Comparison of ENCODE assay signal across 3 cellular contexts in the genomic region with DNA sequence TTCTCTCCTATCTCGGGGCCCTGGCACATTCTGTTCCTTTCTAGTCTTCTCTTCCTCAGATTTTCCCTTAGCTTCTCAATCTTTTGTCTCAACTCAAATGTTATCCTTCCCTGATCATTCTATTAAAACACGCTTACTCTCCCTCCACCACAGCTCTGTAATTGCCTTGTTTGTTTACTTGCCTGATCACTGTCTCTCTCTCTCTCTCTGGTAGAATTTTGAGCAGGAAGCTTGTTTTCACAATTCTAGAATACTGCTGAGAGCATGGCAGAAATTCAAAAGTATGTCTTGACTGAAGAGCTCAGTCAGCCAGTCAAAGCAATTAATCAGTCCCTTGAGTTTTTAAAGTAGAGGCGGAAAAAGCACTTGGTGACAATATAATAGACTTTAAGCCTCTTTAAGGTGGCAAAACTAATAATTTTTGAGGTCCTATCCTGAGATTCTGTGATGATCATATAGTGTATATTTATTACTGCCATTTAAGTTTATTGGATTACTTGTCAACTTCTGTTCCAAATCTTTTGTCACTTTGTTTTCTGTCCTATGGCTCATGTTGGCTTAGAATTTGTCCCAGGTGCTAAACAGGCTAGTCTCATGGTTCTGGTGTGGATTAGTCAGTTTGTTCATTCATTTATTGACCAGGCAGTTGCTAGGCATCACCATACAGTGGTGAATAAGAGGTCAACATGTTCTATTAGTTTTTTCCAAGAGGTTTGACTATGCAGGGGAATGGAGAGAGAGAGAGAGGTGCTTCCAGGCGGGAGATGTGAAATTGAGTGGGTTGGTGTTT.
TF ChIP-seq lines count a peak whose summit lies in the region.

No MANE protein-coding gene starts in this region.

TF ChIP-seq in IMR-90, 13 proteins besides CTCF, POLR2A, EP300 and RAD21:
- TF ChIP-seq NFE2L2 (IDR thresholded peaks at IDR 0.05; ENCODE audit: low read depth, low read length) (no peak), MXI1 (IDR thresholded peaks at IDR 0.05; ENCODE audit: borderline replicate concordance, low read depth, low read length) (no peak), CHD1 (IDR thresholded peaks at IDR 0.05; ENCODE audit: low read depth, low read length) (no peak), RCOR1 (IDR thresholded peaks at IDR 0.05; ENCODE audit: insufficient replicate concordance, low read length) (no peak), FOS (IDR thresholded peaks at IDR 0.05; ENCODE audit: low read depth, low read length) (no peak), MAZ (IDR thresholded peaks at IDR 0.05; ENCODE audit: borderline replicate concordance, low read depth, low read length) (no peak), MAFK (IDR thresholded peaks at IDR 0.05; ENCODE audit: low read depth, low read length) (no peak)

TF ChIP-seq in GM12878, 131 proteins besides CTCF, POLR2A, EP300 and RAD21:
- TF ChIP-seq IKZF2 (IDR thresholded peaks at IDR 0.05) (no peak), TARDBP (IDR thresholded peaks at IDR 0.05; ENCODE audit: borderline replicate concordance) (no peak), BCL11A (IDR thresholded peaks at IDR 0.05; ENCODE audit: low read depth, low read length) (no peak), SIN3A (IDR thresholded peaks at IDR 0.05; ENCODE audit: low read depth, low read length) (no peak), POLR2AphosphoS2 (IDR thresholded peaks at IDR 0.05; ENCODE audit: low read depth, low read length) (no peak), GABPA (IDR thresholded peaks at IDR 0.05; ENCODE audit: low read depth) (no peak), GATAD2B (conservative IDR thresholded peaks at IDR 0.05; ENCODE audit: low read depth) (no peak), ZNF207 (IDR thresholded peaks at IDR 0.05; ENCODE audit: borderline replicate concordance) (no peak)
- TF ChIP-seq, protein P1, sequence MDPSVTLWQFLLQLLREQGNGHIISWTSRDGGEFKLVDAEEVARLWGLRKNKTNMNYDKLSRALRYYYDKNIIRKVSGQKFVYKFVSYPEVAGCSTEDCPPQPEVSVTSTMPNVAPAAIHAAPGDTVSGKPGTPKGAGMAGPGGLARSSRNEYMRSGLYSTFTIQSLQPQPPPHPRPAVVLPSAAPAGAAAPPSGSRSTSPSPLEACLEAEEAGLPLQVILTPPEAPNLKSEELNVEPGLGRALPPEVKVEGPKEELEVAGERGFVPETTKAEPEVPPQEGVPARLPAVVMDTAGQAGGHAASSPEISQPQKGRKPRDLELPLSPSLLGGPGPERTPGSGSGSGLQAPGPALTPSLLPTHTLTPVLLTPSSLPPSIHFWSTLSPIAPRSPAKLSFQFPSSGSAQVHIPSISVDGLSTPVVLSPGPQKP (IDR thresholded peaks at IDR 0.05; ENCODE audit: low read depth, low read length), result no peak
- TF ChIP-seq, protein P2, sequence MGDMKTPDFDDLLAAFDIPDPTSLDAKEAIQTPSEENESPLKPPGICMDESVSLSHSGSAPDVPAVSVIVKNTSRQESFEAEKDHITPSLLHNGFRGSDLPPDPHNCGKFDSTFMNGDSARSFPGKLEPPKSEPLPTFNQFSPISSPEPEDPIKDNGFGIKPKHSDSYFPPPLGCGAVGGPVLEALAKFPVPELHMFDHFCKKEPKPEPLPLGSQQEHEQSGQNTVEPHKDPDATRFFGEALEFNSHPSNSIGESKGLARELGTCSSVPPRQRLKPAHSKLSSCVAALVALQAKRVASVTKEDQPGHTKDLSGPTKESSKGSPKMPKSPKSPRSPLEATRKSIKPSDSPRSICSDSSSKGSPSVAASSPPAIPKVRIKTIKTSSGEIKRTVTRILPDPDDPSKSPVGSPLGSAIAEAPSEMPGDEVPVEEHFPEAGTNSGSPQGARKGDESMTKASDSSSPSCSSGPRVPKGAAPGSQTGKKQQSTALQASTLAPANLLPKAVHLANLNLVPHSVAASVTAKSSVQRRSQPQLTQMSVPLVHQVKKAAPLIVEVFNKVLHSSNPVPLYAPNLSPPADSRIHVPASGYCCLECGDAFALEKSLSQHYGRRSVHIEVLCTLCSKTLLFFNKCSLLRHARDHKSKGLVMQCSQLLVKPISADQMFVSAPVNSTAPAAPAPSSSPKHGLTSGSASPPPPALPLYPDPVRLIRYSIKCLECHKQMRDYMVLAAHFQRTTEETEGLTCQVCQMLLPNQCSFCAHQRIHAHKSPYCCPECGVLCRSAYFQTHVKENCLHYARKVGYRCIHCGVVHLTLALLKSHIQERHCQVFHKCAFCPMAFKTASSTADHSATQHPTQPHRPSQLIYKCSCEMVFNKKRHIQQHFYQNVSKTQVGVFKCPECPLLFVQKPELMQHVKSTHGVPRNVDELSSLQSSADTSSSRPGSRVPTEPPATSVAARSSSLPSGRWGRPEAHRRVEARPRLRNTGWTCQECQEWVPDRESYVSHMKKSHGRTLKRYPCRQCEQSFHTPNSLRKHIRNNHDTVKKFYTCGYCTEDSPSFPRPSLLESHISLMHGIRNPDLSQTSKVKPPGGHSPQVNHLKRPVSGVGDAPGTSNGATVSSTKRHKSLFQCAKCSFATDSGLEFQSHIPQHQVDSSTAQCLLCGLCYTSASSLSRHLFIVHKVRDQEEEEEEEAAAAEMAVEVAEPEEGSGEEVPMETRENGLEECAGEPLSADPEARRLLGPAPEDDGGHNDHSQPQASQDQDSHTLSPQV (IDR thresholded peaks at IDR 0.05), result no peak
TF ChIP-seq in GM12878: peak in this region for 0.

TF ChIP-seq in HepG2, 621 proteins besides CTCF, POLR2A, EP300 and RAD21:
- no peak for TF ChIP-seq FOXP1 (IDR thresholded peaks at IDR 0.05)
- TF ChIP-seq FOXP1 (CRISPR knock-in tag; IDR thresholded peaks at IDR 0.05), result peak; percentile 25; the same call in 1 of the 2 replicates
- no peak for TF ChIP-seq HNRNPLL (IDR thresholded peaks at IDR 0.05; ENCODE audit: low read depth, low read length, poor library complexity, severe bottlenecking)
- TF ChIP-seq SAP130 (CRISPR knock-in tag; IDR thresholded peaks at IDR 0.05; ENCODE audit: low read depth), result peak; percentile 44
- TF ChIP-seq DR1 (CRISPR knock-in tag; IDR thresholded peaks at IDR 0.05), result no peak
- no peak for TF ChIP-seq PITX1 (CRISPR knock-in tag; IDR thresholded peaks at IDR 0.05)
- TF ChIP-seq FOXA3 (CRISPR knock-in tag; IDR thresholded peaks at IDR 0.05), result peak; percentile 22; the same call in 1 of the 2 replicates
- TF ChIP-seq ZNF335 (CRISPR knock-in tag; IDR thresholded peaks at IDR 0.05), result peak; percentile 72; the same call in 1 of the 2 replicates
- TF ChIP-seq RFX5 (IDR thresholded peaks at IDR 0.05; ENCODE audit: low read depth, low read length), result peak; percentile 62; the same call in 1 of the 2 replicates
